Comparison of ENCODE assay signal across 8 cellular contexts in the genomic region with DNA sequence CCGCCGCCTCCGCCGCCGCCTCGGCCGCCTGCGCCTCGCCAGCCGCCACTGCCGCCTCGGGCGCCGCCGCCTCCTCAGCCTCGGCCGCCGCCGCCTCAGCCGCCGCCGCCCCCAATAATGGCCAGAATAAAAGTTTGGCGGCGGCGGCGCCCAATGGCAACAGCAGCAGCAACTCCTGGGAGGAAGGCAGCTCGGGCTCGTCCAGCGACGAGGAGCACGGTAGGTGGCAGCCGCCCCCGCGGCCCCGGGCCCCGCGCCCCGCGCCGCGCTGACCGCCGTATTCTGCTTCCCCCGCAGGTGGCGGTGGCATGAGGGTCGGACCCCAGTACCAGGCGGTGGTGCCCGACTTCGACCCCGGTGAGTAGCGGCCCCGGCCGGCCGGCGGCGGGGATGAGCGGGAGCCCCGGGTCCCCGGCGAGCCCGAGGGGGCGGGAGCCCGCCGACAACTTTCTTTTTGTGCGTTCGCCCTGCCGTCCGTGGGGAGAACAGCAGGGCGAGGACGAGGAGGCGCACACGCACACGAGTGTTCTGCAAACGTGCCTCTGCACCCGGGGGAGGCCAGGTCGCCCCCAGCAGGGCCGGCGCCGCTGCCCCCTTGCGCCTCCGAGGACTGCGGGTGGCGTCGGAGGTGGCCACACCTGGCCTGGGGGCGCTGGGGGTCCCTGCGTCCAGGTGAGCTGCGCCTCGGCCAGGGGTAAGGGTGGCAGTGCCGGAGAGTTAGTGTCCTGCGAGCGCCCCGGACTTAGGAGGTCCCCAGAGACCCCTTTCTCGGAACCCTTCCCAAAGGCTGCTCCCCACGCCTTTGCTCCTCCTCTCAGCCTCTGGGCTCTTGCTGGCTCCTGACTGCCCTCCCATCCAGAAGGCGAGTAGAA. TPM values are rescaled to one million over a fixed set of nuclear protein-coding genes. Genes with fewer than 3 reads are reported as not detected.
DNase-seq lines count a peak whose midpoint lies in the region; ATAC-seq and TF ChIP-seq lines count a peak whose summit lies in the region.

No MANE protein-coding gene starts in this region.

- CTCF ChIA-PET in CD4-positive, alpha-beta memory T cell (lab: Charles Lee; ENCODE audit: partially characterized antibody), result interaction anchor here (1.0 to 2.3 kb wide), 7 partner anchors 13 to 284 kb away, joined by 3 to 21 read pairs (median 6); no protein-coding TSS in a partner anchor
- CTCF ChIA-PET in activated B cell treated with CpG ODN at 0.5 μM for 24 hours (lab: Charles Lee), result interaction anchor here (1.8 to 4.2 kb wide), 3 partner anchors 69 to 174 kb away, joined by 4 to 30 read pairs (median 15); no protein-coding TSS in a partner anchor

- no peaks in the 10 kb centered on the region for H3K27me3 ChIP-seq in CD4-positive, alpha-beta memory T cell (ENCODE audit: insufficient read depth, low read length)

- POLR2A ChIA-PET in CD4-positive, alpha-beta memory T cell (lab: Charles Lee; ENCODE audit: partially characterized antibody), result interaction anchor here (1.0 to 1.8 kb wide), 3 partner anchors 23 to 69 kb away, joined by 3 to 9 read pairs (median 4); no protein-coding TSS in a partner anchor
- POLR2A ChIA-PET in activated B cell treated with CpG ODN at 0.5 μM for 24 hours (lab: Charles Lee), result interaction anchor here (0.6 to 2.8 kb wide), 4 partner anchors 14 to 69 kb away, joined by 4 to 26 read pairs (median 12); no protein-coding TSS in a partner anchor

- H3K4me1 ChIP-seq in CD4-positive, alpha-beta memory T cell (ENCODE audit: insufficient read depth, low read length), result peaks cover 25% of the 10 kb centered on the region

- H3K4me1 Mint-ChIP-seq in CD4-positive, alpha-beta memory T cell, result peaks cover 13 to 28% (median 22%) of the 10 kb centered on the region in 4 donors
- H3K4me1 Mint-ChIP-seq in activated B cell treated with CpG ODN at 0.5 μM for 24 hours, result peaks cover 26% of the 10 kb centered on the region

- peak; percentile 64 to 74 (median 70) for DNase-seq in CD4-positive, alpha-beta memory T cell
- DNase-seq in HuH-7.5 (ENCODE audit: low spot score) (peak; percentile 50), activated B cell treated with CpG ODN at 0.5 μM for 24 hours (peak; percentile 63), left colon (peak; percentile 54 to 61), kidney glomerular epithelial cell (lab: John Stamatoyannopoulos, UW) (no peak)
- peak; percentile 58 for DNase-seq in central memory CD4-positive, alpha-beta T cell
- DNase-seq in stimulated activated CD4-positive, alpha-beta T cell treated with anti-CD3 and anti-CD28 coated beads, Interleukin-2, amount 100 ng/mL, for 24 hours, result peak; percentile 62 to 64

- no peak for TF ChIP-seq CTCF in activated B cell treated with CpG ODN at 0.5 μM for 24 hours (IDR thresholded peaks at IDR 0.05)

- H3K9me3 ChIP-seq in CD4-positive, alpha-beta memory T cell (ENCODE audit: control insufficient read depth in 1 of 2, low read length in 2 of 2), result no peaks in the 10 kb centered on the region

- H3K4me3 Mint-ChIP-seq in CD4-positive, alpha-beta memory T cell, result peak overlapping the region; percentile 74 to 92 (median 88)
- peak overlapping the region; percentile 80 for H3K4me3 Mint-ChIP-seq in activated B cell treated with CpG ODN at 0.5 μM for 24 hours

- no peaks in the 10 kb centered on the region for H3K36me3 ChIP-seq in CD4-positive, alpha-beta memory T cell (ENCODE audit: insufficient read depth, low read length)

- H3K27me3 Mint-ChIP-seq in CD4-positive, alpha-beta memory T cell, result no peaks in the 10 kb centered on the region
- no peaks in the 10 kb centered on the region for H3K27me3 Mint-ChIP-seq in activated B cell treated with CpG ODN at 0.5 μM for 24 hours

- H3K9me3 Mint-ChIP-seq in CD4-positive, alpha-beta memory T cell, result no peaks in the 10 kb centered on the region
- no peaks in the 10 kb centered on the region for H3K9me3 Mint-ChIP-seq in activated B cell treated with CpG ODN at 0.5 μM for 24 hours

- H3K27ac ChIP-seq in CD4-positive, alpha-beta memory T cell (ENCODE audit: low read depth, low read length), result peak overlapping the region; percentile 66

- intact Hi-C loops in CD4-positive, alpha-beta memory T cell (cut with micrococcal nuclease), result loop anchor here (1.0 to 5.0 kb wide), 8 partner anchors 24 to 739 kb away; a partner anchor contains a TSS
- intact Hi-C loops in activated B cell treated with CpG ODN at 0.5 μM for 24 hours (cut with micrococcal nuclease) (loop anchor here (1.0 to 10.0 kb wide), 7 partner anchors 34 to 741 kb away; a partner anchor contains a TSS), left colon (cut with DNase I, micrococcal nuclease) (loop anchor here in 1 of 2 donors (5.0 kb wide), 1 partner anchor 66 kb away; no protein-coding TSS in a partner anchor)

- H3K4me3 ChIP-seq in CD4-positive, alpha-beta memory T cell (ENCODE audit: low read length in 2 of 2), result peak overlapping the region; percentile 52 to 55

- H3K36me3 Mint-ChIP-seq in CD4-positive, alpha-beta memory T cell, result peaks cover 0 to 14% of the 10 kb centered on the region in 2 donors
- peaks cover 7% of the 10 kb centered on the region for H3K36me3 Mint-ChIP-seq in activated B cell treated with CpG ODN at 0.5 μM for 24 hours (ENCODE audit: low read depth)

- peak overlapping the region; percentile 76 to 93 (median 88) for H3K27ac Mint-ChIP-seq in CD4-positive, alpha-beta memory T cell
- H3K27ac Mint-ChIP-seq in activated B cell treated with CpG ODN at 0.5 μM for 24 hours, result peak overlapping the region; percentile 76

- ATAC-seq in GM19467 (IDR thresholded peaks at IDR 0.05; ENCODE audit: unreplicated experiment), result peak; percentile 17
- ATAC-seq in activated B cell treated with CpG ODN at 0.5 μM for 24 hours (ENCODE audit: low read depth), result peak; percentile 4
- peak; percentile 17 for ATAC-seq in left colon

RNA-seq across cellular contexts. Expression of a gene that starts 0.8 kb away (rescaled TPM):
- total RNA-seq in CD4-positive, alpha-beta memory T cell, result 10 to 100 TPM; 19.4 to 21.5 TPM
- polyA plus RNA-seq in CD4-positive, alpha-beta memory T cell, result 1 to 10 TPM in 1 of 2 donors, under 1 TPM in 1; 0.09 to 1.1 TPM
- 21.0 and 23.0 TPM in 2 replicates for total RNA-seq in activated B cell treated with CpG ODN at 0.5 μM for 24 hours
- 10 to 100 TPM; 35.7 to 36.2 TPM for total RNA-seq in left colon
